9 cellular contexts compared by ENCODE assay signal in the genomic region with DNA sequence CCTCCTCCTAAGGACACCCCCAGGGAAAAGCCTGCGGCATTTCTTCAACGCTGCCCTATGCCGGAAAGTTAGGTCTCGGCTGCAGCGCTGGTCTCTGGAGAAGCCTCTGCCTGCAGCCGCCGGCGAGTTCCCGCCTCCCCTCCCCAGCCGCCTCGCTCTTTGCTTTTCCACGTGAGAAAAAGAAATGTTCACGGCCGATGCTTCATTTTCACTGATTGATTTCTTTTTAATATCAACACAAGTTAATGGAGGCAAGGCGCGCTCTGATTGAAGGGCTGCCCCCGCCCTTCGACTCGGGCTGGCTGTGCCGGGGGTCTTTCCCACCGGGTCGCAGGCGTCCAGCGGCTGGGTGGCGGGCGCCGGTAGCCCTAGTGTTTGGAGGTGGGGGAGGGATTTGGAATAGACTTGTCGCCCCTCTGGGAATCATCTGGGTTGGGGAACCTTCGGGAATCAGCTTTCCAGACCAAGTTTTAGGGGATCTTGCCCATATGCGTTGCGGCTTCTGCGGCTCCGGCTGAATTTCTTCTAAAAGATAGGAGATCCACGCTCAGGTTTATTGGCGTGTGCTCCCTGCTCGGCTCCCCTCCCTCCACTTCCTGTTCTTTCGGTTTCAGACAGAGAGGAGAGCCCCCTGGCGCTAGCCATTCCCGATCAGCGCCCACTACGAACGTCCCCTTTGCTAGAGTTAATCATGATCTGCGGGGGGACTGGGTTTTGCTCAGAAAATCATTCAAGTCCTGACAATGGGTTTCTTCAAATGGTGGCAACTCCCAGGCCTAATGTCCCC. TPM values are rescaled to one million over a fixed set of nuclear protein-coding genes. Genes with fewer than 3 reads are reported as not detected.
A peak's percentile ranks its signal among the peaks of the same experiment; 100 is the strongest.
DNase-seq lines count a peak whose midpoint lies in the region; ATAC-seq and TF ChIP-seq lines count a peak whose summit lies in the region.
"Had no signal": no experiment of that assay in that cellular context is flagged by ENCODE, and none has a peak within 500 bp of the region (broad histone marks: within the 10 kb centered on the region; RNA-seq: fewer than 3 reads in every experiment).

No MANE protein-coding gene starts in this region.

- no peaks in the 10 kb centered on the region for H3K9me3 Mint-ChIP-seq in T-cell

- peak overlapping the region; percentile 60 to 62 for H3K4me3 ChIP-seq in foreskin fibroblast (ENCODE audit: low read depth in 1 of 2, low read length in 2 of 2)
- peak overlapping the region; percentile 84 for H3K4me3 ChIP-seq in rectal smooth muscle tissue (ENCODE audit: low read length)

- CTCF ChIA-PET in T-cell (lab: Charles Lee), result no interaction called here

- peak overlapping the region; percentile 97 for H3K27ac ChIP-seq in rectal smooth muscle tissue (ENCODE audit: low read depth, low read length)

- peaks cover 50 to 61% of the 10 kb centered on the region in 2 donors for H3K27me3 Mint-ChIP-seq in T-cell

- no peaks in the 10 kb centered on the region for H3K36me3 Mint-ChIP-seq in T-cell

- no peak for TF ChIP-seq CTCF in foreskin fibroblast (IDR thresholded peaks at IDR 0.05; ENCODE audit: low read depth, low read length)

- H3K36me3 ChIP-seq in rectal smooth muscle tissue (ENCODE audit: control insufficient read depth, insufficient read depth, low read length), result peaks cover 2% of the 10 kb centered on the region

- H3K4me1 ChIP-seq in rectal smooth muscle tissue (ENCODE audit: control insufficient read depth, insufficient read depth, low read length), result peaks cover 34% of the 10 kb centered on the region

- H3K4me1 Mint-ChIP-seq in T-cell, result peaks cover 15 to 40% (median 29%) of the 10 kb centered on the region in 3 donors

- peak; percentile 52 for DNase-seq in EL
- no peak for DNase-seq in T-cell
- peak in 1 of 2 donors; percentile 52 for DNase-seq in foreskin fibroblast
- DNase-seq in putamen (ENCODE audit: low spot score), result no peak
- DNase-seq in T-helper 9 cell, result no peak
- no peak for DNase-seq in sciatic nerve (ENCODE audit: low spot score)
- DNase-seq: stimulated activated CD4-positive, alpha-beta T cell treated with anti-CD3 and anti-CD28 coated beads, Interleukin-12 subunit alpha, Interleukin-12 subunit beta, amount 100 ng/mL, for 4 hours had no signal

- intact Hi-C loops in sciatic nerve (cut with DNase I), result loop anchor here (10.0 kb wide), 1 partner anchor 198 kb away; no protein-coding TSS in a partner anchor

- H3K9ac ChIP-seq in rectal smooth muscle tissue (ENCODE audit: low read length), result peak overlapping the region; percentile 65

- H3K27me3 ChIP-seq in rectal smooth muscle tissue (ENCODE audit: control insufficient read depth, insufficient read depth, low read length), result peaks cover 7% of the 10 kb centered on the region

- POLR2A ChIA-PET in T-cell (lab: Charles Lee), result no interaction called here

- ATAC-seq in T-cell (replicated peaks in 1 of 4), result no peak
- no peak for ATAC-seq in GM21360 (IDR thresholded peaks at IDR 0.05; ENCODE audit: unreplicated experiment)
- no peak for ATAC-seq in sciatic nerve

- peak overlapping the region; percentile 53 to 78 (median 59) for H3K4me3 Mint-ChIP-seq in T-cell

- H3K27ac Mint-ChIP-seq in T-cell, result no peak overlapping the region

RNA-seq across cellular contexts. Expression of gene NRP2, which starts 4.1 kb away (rescaled TPM):
- total RNA-seq in T-cell (1 to 10 TPM in 1 of 5 donors, under 1 TPM in 2, not detected in 2; 0.85 to 1.1 (median 0.93) TPM), sciatic nerve (316 TPM)

Comparison
In these comparisons a context has a peak if more than half of its experiments do, and no peak if none do; other contexts are left out.
1. RNA of gene NRP2, which starts 4.1 kb away (total RNA-seq): 316 TPM in sciatic nerve (single experiment); 0.85 to 1.1 TPM in T-cell; every median in the first group is over 100 times any median in the second.